ENCODE assay signal across 15 cellular contexts in genomic region chr16:57614546-57615343, GRCh38. TPM values are rescaled to one million over a fixed set of nuclear protein-coding genes. Genes with fewer than 3 reads are reported as not detected.
DNase-seq lines count a peak whose midpoint lies in the region; ATAC-seq, FAIRE-seq and TF ChIP-seq lines count a peak whose summit lies in the region.
"Had no signal": no experiment of that assay in that cellular context is flagged by ENCODE, and none has a peak within 500 bp of the region (broad histone marks: within the 10 kb centered on the region; RNA-seq: fewer than 3 reads in every experiment).

No MANE protein-coding gene starts in this region.

- H3K27me3 ChIP-seq in mammary epithelial cell (ENCODE audit: insufficient read depth, low read length) (no peaks in the 10 kb centered on the region), stomach (no peaks in the 10 kb centered on the region)
- H3K27me3 ChIP-seq: left lung, transverse colon had no signal

- no peak for FAIRE-seq in kidney (lab: Jason Lieb, UNC)

- dilution Hi-C loops in mammary epithelial cell (cut with HindIII; ENCODE audit: low sequenced_read_pairs): no loop called here

- no peak overlapping the region for H2AFZ ChIP-seq in mammary epithelial cell (ENCODE audit: low read depth, low read length)

- no peak overlapping the region for H3K4me2 ChIP-seq in mammary epithelial cell (ENCODE audit: insufficient read depth, low read depth, low read length)

- POLR2A ChIA-PET in MCF 10A (lab: Yijun Ruan, JAX): interaction anchor here (0.5 kb wide), 1 partner anchor 834 kb away, joined by 3 read pairs; no protein-coding TSS in a partner anchor

- no peaks in the 10 kb centered on the region for H3K9me3 Mint-ChIP-seq in MCF 10A (ENCODE audit: unreplicated experiment)
- H3K9me3 Mint-ChIP-seq in activated T-cell treated with anti-CD3 and anti-CD28 coated beads, Interleukin-2, amount 50 U/mL, for 24 hours: no peaks in the 10 kb centered on the region
- H3K9me3 Mint-ChIP-seq in endothelial cell (ENCODE audit: unreplicated experiment): no peaks in the 10 kb centered on the region

- no peaks in the 10 kb centered on the region for H3K9me3 ChIP-seq in mammary epithelial cell (replicated peaks; ENCODE audit: insufficient read depth, low read length)
- no peaks in the 10 kb centered on the region for H3K9me3 ChIP-seq in kidney (ENCODE audit: control insufficient read depth in 1 of 2, low read length in 2 of 2)
- no peaks in the 10 kb centered on the region for H3K9me3 ChIP-seq in stomach
- H3K9me3 ChIP-seq: left lung, transverse colon had no signal

- no peak overlapping the region for H3K27ac ChIP-seq in mammary epithelial cell (ENCODE audit: insufficient read depth, low read depth, low read length)
- no peak overlapping the region for H3K27ac ChIP-seq in kidney (ENCODE audit: low read depth in 2 of 2, low read length in 2 of 2)
- H3K27ac ChIP-seq in stomach: peak overlapping the region in 3 of 5 donors; percentile 13 to 20 (median 19)
- H3K27ac ChIP-seq: left lung, transverse colon had no signal

- H3K36me3 Mint-ChIP-seq in MCF 10A (ENCODE audit: insufficient read depth, unreplicated experiment) (no peaks in the 10 kb centered on the region), endothelial cell (ENCODE audit: low read depth, unreplicated experiment) (no peaks in the 10 kb centered on the region)
- no peaks in the 10 kb centered on the region for H3K36me3 Mint-ChIP-seq in activated T-cell treated with anti-CD3 and anti-CD28 coated beads, Interleukin-2, amount 50 U/mL, for 24 hours (ENCODE audit: low read depth)

- peaks cover 33% of the 10 kb centered on the region for H3K4me1 Mint-ChIP-seq in MCF 10A (ENCODE audit: insufficient read depth, unreplicated experiment)
- peaks cover 46% of the 10 kb centered on the region for H3K4me1 Mint-ChIP-seq in activated T-cell treated with anti-CD3 and anti-CD28 coated beads, Interleukin-2, amount 50 U/mL, for 24 hours (ENCODE audit: low read depth)
- no peaks in the 10 kb centered on the region for H3K4me1 Mint-ChIP-seq in endothelial cell (ENCODE audit: unreplicated experiment)

- in situ Hi-C loops in mammary epithelial cell (cut with MboI; ENCODE audit: low sequenced_read_pairs in 2 of 2): no loop called here

- H3K4me1 ChIP-seq in mammary epithelial cell (ENCODE audit: insufficient read depth, low read length) (peaks cover 22% of the 10 kb centered on the region), kidney (ENCODE audit: control insufficient read depth in 1 of 2, insufficient read depth in 1 of 2, low read depth in 1 of 2, low read length in 2 of 2) (peaks cover 18 to 20% of the 10 kb centered on the region in 2 donors), stomach (peaks cover 17 to 28% (median 27%) of the 10 kb centered on the region in 4 donors)

- TF ChIP-seq EP300 in stomach (IDR thresholded peaks at IDR 0.05): no peak

- BruUV-seq in MCF 10A (replicated peaks; lab: Mats Ljungman, UMichigan) (no TSS peak), mammary epithelial cell (replicated peaks; lab: Mats Ljungman, UMichigan) (no TSS peak)

- H3K4me3 Mint-ChIP-seq in MCF 10A (ENCODE audit: unreplicated experiment) (no peak overlapping the region), endothelial cell (ENCODE audit: unreplicated experiment) (no peak overlapping the region)
- H3K4me3 Mint-ChIP-seq in activated T-cell treated with anti-CD3 and anti-CD28 coated beads, Interleukin-2, amount 50 U/mL, for 24 hours: no peak overlapping the region

- intact Hi-C loops in MCF 10A (cut with micrococcal nuclease) (no loop called here), mammary epithelial cell (cut with micrococcal nuclease) (no loop called here), kidney (cut with DNase I) (no loop called here), stomach (cut with DNase I; ENCODE audit: low total_unique reads) (no loop called here)

- DNase-seq in MCF 10A (ENCODE audit: unreplicated experiment): no peak
- no peak for DNase-seq in mammary epithelial cell
- DNase-seq in activated T-cell treated with anti-CD3 and anti-CD28 coated beads, Interleukin-2, amount 50 U/mL, for 24 hours: peak; percentile 72
- DNase-seq in kidney: peak; percentile 33
- peak; percentile 25 for DNase-seq in stomach
- no peak for DNase-seq in endothelial cell (ENCODE audit: low spot score)
- DNase-seq: AML-193, amniotic stem cell, T1000, transverse colon had no signal

- WGBS in mammary epithelial cell (ENCODE audit: low coverage, missing lambda C conversion rate): 85% methylated on average over 15 of the region's 15 CpGs
- WGBS in stomach, 5 donors: 80 to 86% (median 82%) methylated on average over 9 to 15 of the region's 15 CpGs

- H3K36me3 ChIP-seq in mammary epithelial cell (ENCODE audit: insufficient read depth, low read length) (no peaks in the 10 kb centered on the region), kidney (ENCODE audit: control insufficient read depth in 1 of 2, insufficient read depth in 2 of 2, low read length in 2 of 2) (no peaks in the 10 kb centered on the region), stomach (no peaks in the 10 kb centered on the region)
- H3K36me3 ChIP-seq: left lung, transverse colon had no signal

- H3K27ac Mint-ChIP-seq in MCF 10A (ENCODE audit: low read depth, unreplicated experiment) (peak overlapping the region; percentile 67), endothelial cell (ENCODE audit: unreplicated experiment) (no peak overlapping the region)
- H3K27ac Mint-ChIP-seq in activated T-cell treated with anti-CD3 and anti-CD28 coated beads, Interleukin-2, amount 50 U/mL, for 24 hours: peak overlapping the region; percentile 85

- H4K20me1 ChIP-seq in mammary epithelial cell (ENCODE audit: insufficient read depth, low read length): no peaks in the 10 kb centered on the region

- CTCF ChIA-PET in MCF 10A (lab: Yijun Ruan, JAX) (interaction anchor here (0.6 to 1.6 kb wide), 6 partner anchors 14 to 57 kb away, joined by 3 to 5 read pairs (median 4); no protein-coding TSS in a partner anchor), mammary epithelial cell (lab: Charles Lee; ENCODE audit: low non-redundant PET) (no interaction called here)

- no peaks in the 10 kb centered on the region for H3K27me3 Mint-ChIP-seq in MCF 10A (ENCODE audit: insufficient read depth, unreplicated experiment)
- H3K27me3 Mint-ChIP-seq in activated T-cell treated with anti-CD3 and anti-CD28 coated beads, Interleukin-2, amount 50 U/mL, for 24 hours: no peaks in the 10 kb centered on the region
- peaks cover 7% of the 10 kb centered on the region for H3K27me3 Mint-ChIP-seq in endothelial cell (ENCODE audit: unreplicated experiment)

- H3K9ac ChIP-seq in mammary epithelial cell (ENCODE audit: insufficient read depth, low read length) (no peak overlapping the region), kidney (ENCODE audit: low read length in 2 of 2) (no peak overlapping the region)

- ATAC-seq in HG02840 (IDR thresholded peaks at IDR 0.05; ENCODE audit: low FRiP score, unreplicated experiment) (no peak), GM18519 (IDR thresholded peaks at IDR 0.05; ENCODE audit: low FRiP score, unreplicated experiment) (no peak)
- ATAC-seq: left lung had no signal

- TF ChIP-seq POLR2A in stomach (IDR thresholded peaks at IDR 0.05): no peak

- no peaks in the 10 kb centered on the region for H3K79me2 ChIP-seq in mammary epithelial cell (ENCODE audit: insufficient read depth, low read length)

- TF ChIP-seq CTCF in MCF 10A (IDR thresholded peaks at IDR 0.05; ENCODE audit: unreplicated experiment) (no peak), mammary epithelial cell (conservative IDR thresholded peaks at IDR 0.05 in 1 of 2, IDR thresholded peaks at IDR 0.05 in 1 of 2; ENCODE audit: extremely low read depth in 1 of 2, insufficient read depth in 1 of 2, low read depth in 1 of 2, low read length in 2 of 2) (no peak), kidney (IDR thresholded peaks at IDR 0.05; ENCODE audit: borderline replicate concordance, extremely low read depth, insufficient read depth) (no peak), stomach (IDR thresholded peaks at IDR 0.05) (no peak), endothelial cell (IDR thresholded peaks at IDR 0.05; ENCODE audit: unreplicated experiment) (no peak)

- H3K4me3 ChIP-seq in mammary epithelial cell (replicated peaks in 1 of 3; ENCODE audit: insufficient read depth in 1 of 3, low read depth in 2 of 3, low read length in 3 of 3) (no peak overlapping the region), kidney (ENCODE audit: low read length in 2 of 2) (no peak overlapping the region), stomach (no peak overlapping the region)
- H3K4me3 ChIP-seq: left lung, transverse colon had no signal

RNA-seq across cellular contexts. Expression of gene ADGRG1, which starts 13.7 kb away (rescaled TPM):
- total RNA-seq in MCF 10A (2022): 10.1 and 10.2 TPM in 2 replicates
- total RNA-seq in mammary epithelial cell: 100 to 1,000 TPM; 195 to 196 TPM
- polyA plus RNA-seq in mammary epithelial cell: 125 TPM
- polyA minus RNA-seq in mammary epithelial cell: 186 TPM
- total RNA-seq in kidney: 351 TPM
- polyA plus RNA-seq in kidney (ENCODE audit: insufficient read depth, low read depth, low replicate concordance): 188 TPM
- 10 to 100 TPM; 17.4 to 84.8 (median 47.2) TPM for total RNA-seq in stomach
- 10 to 100 TPM in 2 of 3 donors, 1 to 10 TPM in 1; 8.9 to 30.9 (median 21.7) TPM for polyA plus RNA-seq in stomach
- 2.7 TPM for total RNA-seq in endothelial cell (ENCODE audit: unreplicated experiment)

RNA-seq across cellular contexts. Expression of gene ADGRG3, which starts 53.4 kb away (rescaled TPM):
- not detected in 2 replicates for total RNA-seq in MCF 10A (2022)
- not detected for total RNA-seq in mammary epithelial cell
- polyA plus RNA-seq in mammary epithelial cell: not detected
- polyA minus RNA-seq in mammary epithelial cell: not detected
- 1.8 TPM for total RNA-seq in kidney
- 0.17 TPM for polyA plus RNA-seq in kidney (ENCODE audit: insufficient read depth, low read depth, low replicate concordance)
- 10 to 100 TPM in 1 of 5 donors, 1 to 10 TPM in 2, not detected in 2; 1.7 to 50.2 (median 7.7) TPM for total RNA-seq in stomach
- polyA plus RNA-seq in stomach: 1 to 10 TPM in 1 of 3 donors, under 1 TPM in 2; 0.46 to 1.7 (median 0.95) TPM
- total RNA-seq in endothelial cell (ENCODE audit: unreplicated experiment): 0.31 TPM
- total RNA-seq: HT1080, osteocyte had no signal

Comparison
In these comparisons a context has a peak if more than half of its experiments do, and no peak if none do; other contexts are left out.
1. DNase-seq: peak in activated T-cell treated with anti-CD3 and anti-CD28 coated beads, Interleukin-2, amount 50 U/mL, for 24 hours (single experiment), kidney (single experiment) and stomach (single experiment); none in MCF 10A (single experiment), mammary epithelial cell (single experiment) and endothelial cell (single experiment).
2. H3K27ac ChIP-seq: peak in stomach (3 of 5); none in mammary epithelial cell (single experiment) and kidney (0 of 2).